18 cellular contexts compared by ENCODE assay signal in the genomic region with DNA sequence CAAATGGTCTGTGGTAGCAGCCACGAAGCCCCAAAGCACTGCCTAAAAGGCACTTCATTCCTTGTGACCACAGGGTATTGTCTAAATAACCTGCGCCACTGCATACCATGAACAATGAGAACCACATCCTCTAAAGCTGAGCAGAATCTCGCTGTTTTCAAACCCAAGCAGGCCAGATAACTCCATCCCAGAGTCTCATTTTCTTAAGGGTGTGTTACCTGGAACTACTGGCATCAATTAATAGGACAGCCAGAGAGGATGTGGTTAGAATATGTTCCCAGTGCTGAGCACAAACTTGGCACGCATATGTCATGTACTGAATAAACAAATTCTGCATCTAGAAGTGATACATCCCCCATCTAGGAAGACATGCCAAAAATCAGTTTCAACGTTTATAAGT. TPM values are rescaled to one million over a fixed set of nuclear protein-coding genes. Genes with fewer than 3 reads are reported as not detected.
DNase-seq lines count a peak whose midpoint lies in the region; ATAC-seq, FAIRE-seq and TF ChIP-seq lines count a peak whose summit lies in the region.
"Had no signal": no experiment of that assay in that cellular context is flagged by ENCODE, and none has a peak within 500 bp of the region (broad histone marks: within the 10 kb centered on the region; RNA-seq: fewer than 3 reads in every experiment).

No MANE protein-coding gene starts in this region.

- H3K27me3 Mint-ChIP-seq in activated CD8-positive, alpha-beta T cell treated with anti-CD3 and anti-CD28 coated beads for 36 hours, result no peaks in the 10 kb centered on the region
- H3K27me3 Mint-ChIP-seq: naive B cell had no signal

- no peak for TF ChIP-seq CTCF in activated CD8-positive, alpha-beta T cell treated with anti-CD3 and anti-CD28 coated beads for 36 hours (IDR thresholded peaks at IDR 0.05)

- H2AFZ ChIP-seq in ACC112 (ENCODE audit: low read length, unreplicated experiment), result no peak overlapping the region

- H3K36me3 ChIP-seq in ACC112 (ENCODE audit: insufficient read depth, low read length), result peaks cover 32% of the 10 kb centered on the region
- peaks cover 1% of the 10 kb centered on the region; the same call in 1 of the 2 replicates for H3K36me3 ChIP-seq in H7 (replicated peaks; ENCODE audit: control insufficient read depth, insufficient read depth, low read length)

- peaks cover 46% of the 10 kb centered on the region for H3K4me1 Mint-ChIP-seq in activated CD8-positive, alpha-beta T cell treated with anti-CD3 and anti-CD28 coated beads for 36 hours (ENCODE audit: low read depth)

- H3K27me3 ChIP-seq in ACC112 (ENCODE audit: insufficient read depth, low read length) (no peaks in the 10 kb centered on the region), H7 (ENCODE audit: control insufficient read depth, insufficient read depth, low read length) (no peaks in the 10 kb centered on the region)
- H3K27me3 ChIP-seq: left lung, upper lobe of right lung had no signal

- FAIRE-seq in GM18507 (lab: Jason Lieb, UNC), result peak; percentile 26

- H3K79me2 ChIP-seq in ACC112 (ENCODE audit: control insufficient read depth, insufficient read depth, low read length, unreplicated experiment), result peaks cover 57% of the 10 kb centered on the region

- peaks cover 45% of the 10 kb centered on the region for H3K36me3 Mint-ChIP-seq in activated CD8-positive, alpha-beta T cell treated with anti-CD3 and anti-CD28 coated beads for 36 hours (ENCODE audit: low read depth)

- peak overlapping the region; percentile 78 for H3K27ac ChIP-seq in ACC112 (ENCODE audit: low read depth, low read length)
- H3K27ac ChIP-seq: KMS-11, left lung, upper lobe of right lung had no signal

- DNase-seq in GM18507 (ENCODE audit: extremely low spot score, insufficient read length, low read depth) (no peak), fibroblast of gingiva (ENCODE audit: low read depth) (peak; percentile 59), H7 (no peak), amygdala (lab: John Stamatoyannopoulos, UW) (no peak), RPMI8226 (no peak)
- peak; percentile 25 for DNase-seq in activated CD8-positive, alpha-beta T cell treated with anti-CD3 and anti-CD28 coated beads for 36 hours
- DNase-seq: activated CD4-positive, CD25-positive, alpha-beta regulatory T cell; DMS79; erythroblast; left lung; naive B cell; NCI-H510A treated with DMSO at 0.1 percent for 48 hours; retina; stimulated activated CD4-positive, alpha-beta T cell treated with anti-CD3 and anti-CD28 coated beads, Interleukin-2, amount 100 ng/mL, for 48 hours; upper lobe of right lung had no signal

- ATAC-seq in activated CD8-positive, alpha-beta T cell treated with anti-CD3 and anti-CD28 coated beads for 36 hours, result peak; percentile 74
- ATAC-seq in GM21529 (IDR thresholded peaks at IDR 0.05; ENCODE audit: unreplicated experiment), result no peak
- ATAC-seq: left lung, upper lobe of right lung had no signal

- H3K4me1 ChIP-seq in ACC112 (ENCODE audit: control insufficient read depth, insufficient read depth, low read length, unreplicated experiment), result peaks cover 55% of the 10 kb centered on the region
- H3K4me1 ChIP-seq: left lung, upper lobe of right lung had no signal

- CTCF ChIA-PET in activated CD8-positive, alpha-beta T cell treated with anti-CD3 and anti-CD28 coated beads for 36 hours (lab: Charles Lee), result interaction anchor here (1.5 kb wide), 1 partner anchor 30 kb away, joined by 6 read pairs; no protein-coding TSS in a partner anchor

- H3K4me3 Mint-ChIP-seq in activated CD8-positive, alpha-beta T cell treated with anti-CD3 and anti-CD28 coated beads for 36 hours, result no peak overlapping the region
- H3K4me3 Mint-ChIP-seq: naive B cell had no signal

- intact Hi-C loops in activated CD8-positive, alpha-beta T cell treated with anti-CD3 and anti-CD28 coated beads for 36 hours (cut with micrococcal nuclease), result no loop called here

- no peaks in the 10 kb centered on the region for H3K9me3 Mint-ChIP-seq in activated CD8-positive, alpha-beta T cell treated with anti-CD3 and anti-CD28 coated beads for 36 hours
- H3K9me3 Mint-ChIP-seq: naive B cell had no signal

- H3K27ac Mint-ChIP-seq in activated CD8-positive, alpha-beta T cell treated with anti-CD3 and anti-CD28 coated beads for 36 hours, result peak overlapping the region; percentile 84

- H3K4me3 ChIP-seq in ACC112 (ENCODE audit: low read depth, low read length), result no peak overlapping the region; the same call in 1 of the 2 replicates
- H3K4me3 ChIP-seq in H7 (ENCODE audit: insufficient read depth, low read depth, low read length), result no peak overlapping the region
- H3K4me3 ChIP-seq: left lung, upper lobe of right lung had no signal

- POLR2A ChIA-PET in activated CD8-positive, alpha-beta T cell treated with anti-CD3 and anti-CD28 coated beads for 36 hours (lab: Charles Lee), result interaction anchor here (3.0 kb wide), 1 partner anchor 12 kb away, joined by 17 read pairs; a partner anchor contains a TSS

RNA-seq across cellular contexts. Expression of a gene that starts 13.0 kb away (rescaled TPM):
- total RNA-seq in activated CD8-positive, alpha-beta T cell treated with anti-CD3 and anti-CD28 coated beads for 36 hours, result 10 to 100 TPM; 34.8 to 35.9 TPM
- 24.5 and 31.6 TPM in 2 replicates for total RNA-seq in H7 (2014; rRNA removed; shearing (Covaris generic))

RNA-seq across cellular contexts. Expression of a gene that starts 42.3 kb away (rescaled TPM):
- 10 to 100 TPM; 53.4 TPM for total RNA-seq in activated CD8-positive, alpha-beta T cell treated with anti-CD3 and anti-CD28 coated beads for 36 hours
- total RNA-seq in H7 (2014; rRNA removed; shearing (Covaris generic)), result 21.1 and 23.9 TPM in 2 replicates

Comparison
In these comparisons a context has a peak if more than half of its experiments do, and no peak if none do; other contexts are left out.
1. DNase-seq: peak in activated CD8-positive, alpha-beta T cell treated with anti-CD3 and anti-CD28 coated beads for 36 hours (single experiment) and fibroblast of gingiva (single experiment); none in GM18507 (single experiment), H7 (single experiment), amygdala (0 of 56) and RPMI8226 (single experiment).